ENCODE assay signal across 1 cellular context in the genomic region with DNA sequence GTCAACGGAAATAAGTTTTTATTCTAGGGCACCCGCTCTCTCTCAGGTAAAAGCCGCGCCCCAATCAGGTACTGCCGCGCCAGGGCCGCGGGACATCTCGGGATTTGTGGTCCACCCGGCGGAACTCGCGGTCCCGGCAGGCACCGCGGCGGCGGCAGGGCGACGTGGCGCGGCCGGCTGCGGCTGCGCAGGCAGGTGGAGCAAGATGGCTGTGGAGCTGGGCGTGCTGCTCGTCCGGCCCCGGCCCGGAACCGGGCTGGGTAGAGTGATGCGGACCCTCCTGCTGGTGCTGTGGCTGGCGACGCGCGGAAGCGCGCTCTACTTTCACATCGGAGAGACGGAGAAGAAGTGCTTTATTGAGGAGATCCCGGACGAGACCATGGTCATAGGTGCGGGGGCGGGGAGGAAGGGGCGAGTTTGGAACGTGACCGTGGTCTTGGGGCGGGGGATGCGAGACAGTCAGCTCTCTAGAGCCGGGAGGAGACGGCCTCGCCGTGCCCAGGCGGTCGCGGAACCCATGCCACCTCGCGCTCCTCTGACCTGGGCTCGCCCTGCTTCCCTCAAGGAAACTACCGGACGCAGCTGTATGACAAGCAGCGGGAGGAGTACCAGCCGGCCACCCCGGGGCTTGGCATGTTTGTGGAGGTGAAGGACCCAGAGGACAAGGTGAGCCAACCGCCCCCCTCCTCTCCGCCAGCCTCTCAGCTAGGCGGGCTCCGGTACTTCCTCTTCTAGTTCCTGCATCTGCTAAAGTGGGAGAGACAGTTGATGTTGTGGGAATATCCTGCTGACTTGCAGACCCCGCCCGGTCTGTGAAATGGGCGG.
TF ChIP-seq lines count a peak whose summit lies in the region.

TSS of gene TMED9 (plus strand) at position 194 of the 825 bp plus-strand sequence. CDS start at position 206, 12 bp downstream.

TF ChIP-seq in H1, 55 proteins besides CTCF, POLR2A, EP300 and RAD21:
- peak in 1 of 2 experiments; percentile 83; a peak in 1 of 4 replicates for TF ChIP-seq HDAC2 (IDR thresholded peaks at IDR 0.05; ENCODE audit: borderline replicate concordance in 1 of 2, low read depth in 2 of 2, low read length in 2 of 2)
- TF ChIP-seq POU5F1 (IDR thresholded peaks at IDR 0.05; ENCODE audit: low read depth, low read length): no peak
- no peak for TF ChIP-seq ATF2 (IDR thresholded peaks at IDR 0.05; ENCODE audit: low read length)
- no peak for TF ChIP-seq E2F6 (IDR thresholded peaks at IDR 0.05)
- no peak for TF ChIP-seq SAP30 (IDR thresholded peaks at IDR 0.05; ENCODE audit: insufficient read depth, insufficient replicate concordance, low read length)
- no peak for TF ChIP-seq SUZ12 (IDR thresholded peaks at IDR 0.05; ENCODE audit: low read length)
- peak; percentile 94 for TF ChIP-seq ASH2L (IDR thresholded peaks at IDR 0.05; ENCODE audit: low read length)
- TF ChIP-seq RNF2 (IDR thresholded peaks at IDR 0.05; ENCODE audit: borderline replicate concordance, low read depth, low read length, missing control alignments, poor library complexity, severe bottlenecking): no peak
- TF ChIP-seq KDM1A (IDR thresholded peaks at IDR 0.05; ENCODE audit: borderline replicate concordance, low read length): peak; percentile 94
- TF ChIP-seq SIN3A (conservative IDR thresholded peaks at IDR 0.05 in 1 of 2, IDR thresholded peaks at IDR 0.05 in 1 of 2; ENCODE audit: low read depth in 1 of 2, low read length in 2 of 2): peak; percentile 61 to 79; a peak in 2 of 4 replicates
- no peak for TF ChIP-seq BRCA1 (IDR thresholded peaks at IDR 0.05; ENCODE audit: low read depth, low read length)
- TF ChIP-seq YY1 (IDR thresholded peaks at IDR 0.05; ENCODE audit: low read depth, low read length): peak; percentile 93
- TF ChIP-seq BACH1 (IDR thresholded peaks at IDR 0.05; ENCODE audit: low read length): no peak
- peak; percentile 75 for TF ChIP-seq CREB1 (IDR thresholded peaks at IDR 0.05)
- TF ChIP-seq RFX5 (IDR thresholded peaks at IDR 0.05; ENCODE audit: borderline replicate concordance, low read depth, low read length): no peak
- peak; percentile 92 for TF ChIP-seq PHF8 (conservative IDR thresholded peaks at IDR 0.05; ENCODE audit: low read depth, low read length)
- peak; percentile 14; the same call in 1 of the 2 replicates for TF ChIP-seq CHD2 (IDR thresholded peaks at IDR 0.05; ENCODE audit: low read length)
- peak; percentile 83 for TF ChIP-seq TBP (IDR thresholded peaks at IDR 0.05; ENCODE audit: low read depth, low read length)
- peak; percentile 82 for TF ChIP-seq TAF7 (optimal IDR thresholded peaks at IDR 0.05; ENCODE audit: borderline replicate concordance, low read depth, low read length)
- peak; percentile 60; the same call in 1 of the 2 replicates for TF ChIP-seq SIX5 (IDR thresholded peaks at IDR 0.05; ENCODE audit: low read depth, low read length)
- TF ChIP-seq SP2 (IDR thresholded peaks at IDR 0.05; ENCODE audit: low read length): no peak
- peak; percentile 91 for TF ChIP-seq NRF1 (IDR thresholded peaks at IDR 0.05; ENCODE audit: low read depth, low read length)
- no peak for TF ChIP-seq CHD1 (IDR thresholded peaks at IDR 0.05; ENCODE audit: low read depth, low read length)
- TF ChIP-seq SP4 (IDR thresholded peaks at IDR 0.05; ENCODE audit: low read length): no peak; the same call in 1 of the 2 replicates
- no peak for TF ChIP-seq EZH2 (IDR thresholded peaks at IDR 0.05; ENCODE audit: low read depth, low read length, severe bottlenecking)
- 0 out of 2 replicates have a peak, but pooled peaks have one; percentile 50 for TF ChIP-seq RBBP5 (IDR thresholded peaks at IDR 0.05; ENCODE audit: borderline replicate concordance, low read depth, low read length)
- peak; percentile 94 for TF ChIP-seq TAF1 (IDR thresholded peaks at IDR 0.05; ENCODE audit: low read depth, low read length)
- TF ChIP-seq MAX (IDR thresholded peaks at IDR 0.05): no peak; the same call in none of the 2 replicates
- TF ChIP-seq RXRA (IDR thresholded peaks at IDR 0.05; ENCODE audit: insufficient read depth, low read depth, low read length): no peak
- TF ChIP-seq EGR1 (IDR thresholded peaks at IDR 0.05; ENCODE audit: borderline replicate concordance, low read depth, low read length): peak; percentile 70; the same call in 1 of the 2 replicates
- peak; percentile 85 for TF ChIP-seq POLR2AphosphoS5 (IDR thresholded peaks at IDR 0.05; ENCODE audit: low read depth, low read length)
